ENCODE assay signal across 1 cellular context in the genomic region with DNA sequence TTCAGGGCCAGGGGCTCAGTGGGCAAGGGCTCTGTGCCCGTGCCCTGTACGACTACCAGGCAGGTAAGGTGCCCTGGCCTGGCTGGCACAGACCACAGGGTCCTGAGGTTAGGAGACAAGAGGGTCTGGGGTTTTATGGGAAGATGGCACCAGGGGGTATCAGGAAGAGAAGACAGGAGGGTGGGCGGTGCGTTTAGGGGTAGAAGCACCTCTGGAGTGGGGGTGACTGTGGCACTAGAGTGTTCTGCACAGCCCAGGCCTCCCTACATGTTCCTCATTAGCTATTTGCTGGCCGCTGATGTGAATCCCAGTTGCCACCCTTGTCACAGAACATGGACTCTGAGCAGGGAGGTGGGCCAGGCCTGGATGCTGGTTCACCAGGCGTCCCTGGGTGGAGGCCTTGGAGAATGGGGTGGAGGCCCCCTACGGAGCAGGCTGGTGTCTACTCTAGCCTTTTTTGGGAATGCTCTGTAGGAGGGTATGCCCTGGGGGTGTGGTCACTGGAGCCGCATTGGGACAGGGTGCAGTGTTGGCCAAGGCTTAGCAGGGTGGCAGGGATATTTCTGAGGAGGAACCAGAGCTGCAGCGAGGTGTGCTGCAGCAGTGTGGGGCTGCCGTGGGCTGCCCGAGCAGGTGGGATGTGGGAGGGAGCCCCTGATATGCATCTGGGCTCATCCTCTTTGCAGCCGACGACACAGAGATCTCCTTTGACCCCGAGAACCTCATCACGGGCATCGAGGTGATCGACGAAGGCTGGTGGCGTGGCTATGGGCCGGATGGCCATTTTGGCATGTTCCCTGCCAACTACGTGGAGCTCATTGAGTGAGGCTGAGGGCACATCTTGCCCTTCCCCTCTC.
TF ChIP-seq lines count a peak whose summit lies in the region.

No MANE protein-coding gene starts in this region.

TF ChIP-seq in GM12878, 131 proteins besides CTCF, POLR2A, EP300 and RAD21:
- TF ChIP-seq POLR2AphosphoS5 (IDR thresholded peaks at IDR 0.05; ENCODE audit: low read length) (peak; percentile 35; the same call in 1 of the 2 replicates), RAD51 (IDR thresholded peaks at IDR 0.05) (no peak)
